In the genomic region with DNA sequence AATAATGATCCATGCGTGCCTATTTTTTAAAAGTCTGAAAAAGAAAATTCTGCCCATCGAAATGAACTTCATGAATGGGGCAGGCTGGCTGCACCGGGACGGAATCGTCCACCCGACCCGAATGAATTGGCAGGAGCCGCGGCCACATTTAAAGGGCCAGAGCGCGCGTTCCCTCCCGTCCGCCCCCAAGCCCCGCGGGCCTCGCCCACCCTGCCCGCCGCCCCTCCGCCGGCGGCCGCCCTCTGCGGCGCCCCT, we compare ENCODE assay signal across 1 cellular context.
TF ChIP-seq lines count a peak whose summit lies in the region.

No MANE protein-coding gene starts in this region.

TF ChIP-seq in H1, 55 proteins besides CTCF, POLR2A, EP300 and RAD21 (continued from another document):
- TF ChIP-seq MAFK (IDR thresholded peaks at IDR 0.05; ENCODE audit: low read depth, low read length) (no peak), SRF (IDR thresholded peaks at IDR 0.05; ENCODE audit: low read depth, low read length) (no peak), BACH1 (IDR thresholded peaks at IDR 0.05; ENCODE audit: low read length) (no peak), JUND (IDR thresholded peaks at IDR 0.05; ENCODE audit: low read length) (no peak)
